In the genomic region with DNA sequence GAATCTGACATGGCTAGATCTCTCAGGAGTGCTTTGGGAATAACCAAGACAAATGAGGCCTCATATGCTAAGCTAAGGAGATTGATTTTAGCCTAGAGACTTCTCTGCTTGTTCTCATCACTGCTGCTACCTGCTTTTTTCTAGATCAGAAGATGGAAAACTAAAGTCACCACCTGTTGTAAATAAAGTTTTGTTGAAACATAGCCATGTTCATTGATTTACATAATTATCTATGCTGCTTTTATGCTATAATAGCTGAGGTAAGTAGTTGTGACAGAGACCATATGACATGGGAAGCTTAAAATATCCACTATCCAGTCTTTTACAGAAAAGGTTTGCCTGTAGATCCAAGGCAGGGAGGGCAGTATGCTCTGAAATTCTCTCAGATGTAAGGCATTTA, we compare ENCODE assay signal across 2 cellular contexts.
TF ChIP-seq lines count a peak whose summit lies in the region.

No MANE protein-coding gene starts in this region.

TF ChIP-seq in HepG2, 621 proteins besides CTCF, POLR2A, EP300 and RAD21:
- TF ChIP-seq, protein P1, sequence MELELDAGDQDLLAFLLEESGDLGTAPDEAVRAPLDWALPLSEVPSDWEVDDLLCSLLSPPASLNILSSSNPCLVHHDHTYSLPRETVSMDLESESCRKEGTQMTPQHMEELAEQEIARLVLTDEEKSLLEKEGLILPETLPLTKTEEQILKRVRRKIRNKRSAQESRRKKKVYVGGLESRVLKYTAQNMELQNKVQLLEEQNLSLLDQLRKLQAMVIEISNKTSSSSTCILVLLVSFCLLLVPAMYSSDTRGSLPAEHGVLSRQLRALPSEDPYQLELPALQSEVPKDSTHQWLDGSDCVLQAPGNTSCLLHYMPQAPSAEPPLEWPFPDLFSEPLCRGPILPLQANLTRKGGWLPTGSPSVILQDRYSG (CRISPR knock-in tag; IDR thresholded peaks at IDR 0.05) = no peak
- TF ChIP-seq, protein P2, sequence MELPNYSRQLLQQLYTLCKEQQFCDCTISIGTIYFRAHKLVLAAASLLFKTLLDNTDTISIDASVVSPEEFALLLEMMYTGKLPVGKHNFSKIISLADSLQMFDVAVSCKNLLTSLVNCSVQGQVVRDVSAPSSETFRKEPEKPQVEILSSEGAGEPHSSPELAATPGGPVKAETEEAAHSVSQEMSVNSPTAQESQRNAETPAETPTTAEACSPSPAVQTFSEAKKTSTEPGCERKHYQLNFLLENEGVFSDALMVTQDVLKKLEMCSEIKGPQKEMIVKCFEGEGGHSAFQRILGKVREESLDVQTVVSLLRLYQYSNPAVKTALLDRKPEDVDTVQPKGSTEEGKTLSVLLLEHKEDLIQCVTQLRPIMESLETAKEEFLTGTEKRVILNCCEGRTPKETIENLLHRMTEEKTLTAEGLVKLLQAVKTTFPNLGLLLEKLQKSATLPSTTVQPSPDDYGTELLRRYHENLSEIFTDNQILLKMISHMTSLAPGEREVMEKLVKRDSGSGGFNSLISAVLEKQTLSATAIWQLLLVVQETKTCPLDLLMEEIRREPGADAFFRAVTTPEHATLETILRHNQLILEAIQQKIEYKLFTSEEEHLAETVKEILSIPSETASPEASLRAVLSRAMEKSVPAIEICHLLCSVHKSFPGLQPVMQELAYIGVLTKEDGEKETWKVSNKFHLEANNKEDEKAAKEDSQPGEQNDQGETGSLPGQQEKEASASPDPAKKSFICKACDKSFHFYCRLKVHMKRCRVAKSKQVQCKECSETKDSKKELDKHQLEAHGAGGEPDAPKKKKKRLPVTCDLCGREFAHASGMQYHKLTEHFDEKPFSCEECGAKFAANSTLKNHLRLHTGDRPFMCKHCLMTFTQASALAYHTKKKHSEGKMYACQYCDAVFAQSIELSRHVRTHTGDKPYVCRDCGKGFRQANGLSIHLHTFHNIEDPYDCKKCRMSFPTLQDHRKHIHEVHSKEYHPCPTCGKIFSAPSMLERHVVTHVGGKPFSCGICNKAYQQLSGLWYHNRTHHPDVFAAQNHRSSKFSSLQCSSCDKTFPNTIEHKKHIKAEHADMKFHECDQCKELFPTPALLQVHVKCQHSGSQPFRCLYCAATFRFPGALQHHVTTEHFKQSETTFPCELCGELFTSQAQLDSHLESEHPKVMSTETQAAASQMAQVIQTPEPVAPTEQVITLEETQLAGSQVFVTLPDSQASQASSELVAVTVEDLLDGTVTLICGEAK (IDR thresholded peaks at IDR 0.05) = peak; percentile 39; the same call in 1 of the 2 replicates
- TF ChIP-seq, protein P2 (CRISPR knock-in tag; IDR thresholded peaks at IDR 0.05) = no peak; the same call in 1 of the 2 replicates

TF ChIP-seq in K562, 482 proteins besides CTCF, POLR2A, EP300 and RAD21:
- TF ChIP-seq SMARCC2 (IDR thresholded peaks at IDR 0.05; ENCODE audit: low read depth) = no peak
- TF ChIP-seq, protein P2 (IDR thresholded peaks at IDR 0.05) = peak; percentile 80
- TF ChIP-seq, protein P2 (CRISPR knock-in tag; IDR thresholded peaks at IDR 0.05) = peak; percentile 29; the same call in 1 of the 2 replicates
